Comparison of ENCODE assay signal across 19 cellular contexts in genomic region chr4:177713454-177713853, GRCh38.
"Had no signal": no experiment of that assay in that cellular context is flagged by ENCODE, and none has a peak within 500 bp of the region (broad histone marks: within the 10 kb centered on the region; RNA-seq: fewer than 3 reads in every experiment).

No MANE protein-coding gene starts in this region.

- H3K9me3 ChIP-seq: MG63, SJSA1 had no signal

- H3K4me1 ChIP-seq: SJSA1 had no signal

- H3K27me3 ChIP-seq: MG63, SJSA1 had no signal

- H3K36me3 ChIP-seq: MG63, SJSA1 had no signal

- DNase-seq: KBM-7, MG63, NCI-H1092, NCI-H1105 treated with DMSO at 0.1 percent for 48 hours, NCI-H1417 treated with DMSO at 0.1 percent for 48 hours, NCI-H146, NCI-H1694 treated with DMSO at 0.1 percent for 48 hours, NCI-H1930, NCI-H2081, NCI-H2171, NCI-H226, NCI-H446 treated with DMSO at 0.1 percent for 48 hours, NCI-H510A treated with DMSO at 0.1 percent for 48 hours, NCI-H526, Right ventricle myocardium superior, RPMI8226, SIG-M5 had no signal

- H3K27ac ChIP-seq: SJSA1, SK-N-MC had no signal

- H3K4me3 ChIP-seq: MG63, SJSA1, SK-N-MC had no signal
